14 cellular contexts compared by ENCODE assay signal in the genomic region with DNA sequence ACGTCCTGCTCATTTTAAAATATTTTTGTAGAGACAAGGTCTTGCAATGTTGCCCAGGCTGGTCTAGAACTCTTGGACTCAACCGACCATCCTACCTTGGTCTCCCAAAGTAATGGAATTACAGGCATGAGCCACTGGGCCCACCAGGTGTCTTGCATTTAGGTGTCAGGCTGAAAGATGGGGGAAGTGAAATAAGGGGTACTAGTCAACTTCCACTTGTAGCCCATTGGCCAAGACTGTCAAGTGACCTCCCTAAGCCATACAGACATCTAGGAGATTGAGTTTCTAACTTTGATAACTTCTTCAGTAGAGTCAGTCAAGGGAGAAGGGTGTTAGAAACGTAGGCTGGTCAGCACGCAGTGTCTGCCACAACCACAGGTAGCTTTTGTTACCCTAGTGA. TPM values are rescaled to one million over a fixed set of nuclear protein-coding genes. Genes with fewer than 3 reads are reported as not detected.
DNase-seq lines count a peak whose midpoint lies in the region; ATAC-seq and TF ChIP-seq lines count a peak whose summit lies in the region.
"Had no signal": no experiment of that assay in that cellular context is flagged by ENCODE, and none has a peak within 500 bp of the region (broad histone marks: within the 10 kb centered on the region; RNA-seq: fewer than 3 reads in every experiment).

No MANE protein-coding gene starts in this region.

- ATAC-seq in stimulated activated memory B cell treated with anti-CD40 and anti-IgM and Interleukin-4, amounts not matched to agents 10 μg/mL and 1 μg/mL and 100 μg/mL, for 72 hours = no peak
- ATAC-seq in GM18502 (IDR thresholded peaks at IDR 0.05; ENCODE audit: poor library complexity, unreplicated experiment) (no peak), HG03571 (IDR thresholded peaks at IDR 0.05; ENCODE audit: unreplicated experiment) (no peak)
- ATAC-seq: GM23338 had no signal

- H3K27me3 ChIP-seq in OCI-LY3 (ENCODE audit: low read depth, low read length) (no peaks in the 10 kb centered on the region), colonic mucosa (no peaks in the 10 kb centered on the region)
- H3K27me3 ChIP-seq: BLaER1 treated with 17β-estradiol and CSF1 and Interleukin-3, amounts not matched to agents 10 nM and 100 nM had no signal

- DNase-seq in GM12865 (ENCODE audit: low read depth) (peak; percentile 12), colonic mucosa (peak; percentile 9), HuH-7.5 (ENCODE audit: low spot score) (no peak), cerebellar nuclear complex (lab: John Stamatoyannopoulos, UW) (no peak)
- DNase-seq: ACHN; CD4-positive, CD25-positive, alpha-beta regulatory T cell; DMS53; H7 had no signal

- H2AFZ ChIP-seq in OCI-LY3 (ENCODE audit: low read depth, low read length) = no peak overlapping the region
- H2AFZ ChIP-seq: GM23338 had no signal

- H3K36me3 ChIP-seq in OCI-LY3 (replicated peaks; ENCODE audit: low read depth, low read length) (no peaks in the 10 kb centered on the region), colonic mucosa (no peaks in the 10 kb centered on the region)
- H3K36me3 ChIP-seq: BLaER1 treated with 17β-estradiol and CSF1 and Interleukin-3, amounts not matched to agents 10 nM and 100 nM had no signal

- peak overlapping the region; percentile 4; the same call in 1 of the 2 replicates for H3K4me2 ChIP-seq in OCI-LY3 (ENCODE audit: low read length)
- H3K4me2 ChIP-seq: GM23338 had no signal

- H3K4me3 Mint-ChIP-seq in stimulated activated memory B cell treated with anti-CD40 and anti-IgM and Interleukin-4, amounts not matched to agents 10 μg/mL and 1 μg/mL and 100 μg/mL, for 72 hours = no peak overlapping the region
- H3K4me3 Mint-ChIP-seq: CD4-positive, CD25-positive, alpha-beta regulatory T cell; GM23338 had no signal

- H3K4me1 ChIP-seq in OCI-LY3 (ENCODE audit: low read length) (peaks cover 22% of the 10 kb centered on the region), colonic mucosa (no peaks in the 10 kb centered on the region)

- H3K27me3 Mint-ChIP-seq in stimulated activated memory B cell treated with anti-CD40 and anti-IgM and Interleukin-4, amounts not matched to agents 10 μg/mL and 1 μg/mL and 100 μg/mL, for 72 hours = no peaks in the 10 kb centered on the region
- H3K27me3 Mint-ChIP-seq: CD4-positive, CD25-positive, alpha-beta regulatory T cell had no signal

- no peaks in the 10 kb centered on the region for H3K9me3 ChIP-seq in OCI-LY3 (ENCODE audit: insufficient read depth, low read length)
- no peaks in the 10 kb centered on the region for H3K9me3 ChIP-seq in colonic mucosa
- H3K9me3 ChIP-seq: BLaER1 treated with 17β-estradiol and CSF1 and Interleukin-3, amounts not matched to agents 10 nM and 100 nM had no signal

- no peaks in the 10 kb centered on the region for H3K79me2 ChIP-seq in OCI-LY3 (ENCODE audit: low read length)

- H3K9ac ChIP-seq in OCI-LY3 (ENCODE audit: low read length) = no peak overlapping the region
- no peak overlapping the region for H3K9ac ChIP-seq in colonic mucosa (ENCODE audit: low read depth in 2 of 2, low read length in 2 of 2)
- H3K9ac ChIP-seq: BLaER1 treated with 17β-estradiol and CSF1 and Interleukin-3, amounts not matched to agents 10 nM and 100 nM had no signal

- H3K36me3 Mint-ChIP-seq in stimulated activated memory B cell treated with anti-CD40 and anti-IgM and Interleukin-4, amounts not matched to agents 10 μg/mL and 1 μg/mL and 100 μg/mL, for 72 hours = peaks cover 16% of the 10 kb centered on the region
- H3K36me3 Mint-ChIP-seq: CD4-positive, CD25-positive, alpha-beta regulatory T cell had no signal

- H3K27ac ChIP-seq in OCI-LY3 (ENCODE audit: low read length) (no peak overlapping the region), colonic mucosa (no peak overlapping the region)
- H3K27ac ChIP-seq: BLaER1 treated with 17β-estradiol and CSF1 and Interleukin-3, amounts not matched to agents 10 nM and 100 nM had no signal

- TF ChIP-seq CTCF in GM12865 (IDR thresholded peaks at IDR 0.05; ENCODE audit: insufficient read depth, low read depth, low read length, missing control alignments) (no peak), OCI-LY3 (IDR thresholded peaks at IDR 0.05; ENCODE audit: low read depth, low read length) (no peak), colonic mucosa (IDR thresholded peaks at IDR 0.05) (no peak)

- H3K4me3 ChIP-seq in GM12865 (ENCODE audit: low read depth, low read length) (no peak overlapping the region), OCI-LY3 (ENCODE audit: low read length) (no peak overlapping the region), colonic mucosa (no peak overlapping the region)
- H3K4me3 ChIP-seq: BLaER1 treated with 17β-estradiol and CSF1 and Interleukin-3, amounts not matched to agents 10 nM and 100 nM; GM23338 had no signal

- intact Hi-C loops in colonic mucosa (cut with DNase I) = no loop called here

- no peaks in the 10 kb centered on the region for H3K9me3 Mint-ChIP-seq in stimulated activated memory B cell treated with anti-CD40 and anti-IgM and Interleukin-4, amounts not matched to agents 10 μg/mL and 1 μg/mL and 100 μg/mL, for 72 hours
- H3K9me3 Mint-ChIP-seq: CD4-positive, CD25-positive, alpha-beta regulatory T cell; GM23338 had no signal

- peaks cover 32% of the 10 kb centered on the region for H3K4me1 Mint-ChIP-seq in stimulated activated memory B cell treated with anti-CD40 and anti-IgM and Interleukin-4, amounts not matched to agents 10 μg/mL and 1 μg/mL and 100 μg/mL, for 72 hours

- no peaks in the 10 kb centered on the region for H4K20me1 ChIP-seq in OCI-LY3 (ENCODE audit: insufficient read depth, low read length)
- H4K20me1 ChIP-seq: BLaER1 treated with 17β-estradiol and CSF1 and Interleukin-3, amounts not matched to agents 10 nM and 100 nM had no signal

- H3K27ac Mint-ChIP-seq in stimulated activated memory B cell treated with anti-CD40 and anti-IgM and Interleukin-4, amounts not matched to agents 10 μg/mL and 1 μg/mL and 100 μg/mL, for 72 hours = peak overlapping the region; percentile 66
- H3K27ac Mint-ChIP-seq: GM23338 had no signal

RNA-seq across cellular contexts. Expression of a gene that starts 32.0 kb away (rescaled TPM):
- total RNA-seq in colonic mucosa = 100 to 1,000 TPM; 136 to 161 TPM

Comparison
In these comparisons a context has a peak if more than half of its experiments do, and no peak if none do; other contexts are left out.
1. DNase-seq: peak in GM12865 (single experiment) and colonic mucosa (single experiment); none in HuH-7.5 (single experiment) and cerebellar nuclear complex (0 of 2).